In the genomic region with DNA sequence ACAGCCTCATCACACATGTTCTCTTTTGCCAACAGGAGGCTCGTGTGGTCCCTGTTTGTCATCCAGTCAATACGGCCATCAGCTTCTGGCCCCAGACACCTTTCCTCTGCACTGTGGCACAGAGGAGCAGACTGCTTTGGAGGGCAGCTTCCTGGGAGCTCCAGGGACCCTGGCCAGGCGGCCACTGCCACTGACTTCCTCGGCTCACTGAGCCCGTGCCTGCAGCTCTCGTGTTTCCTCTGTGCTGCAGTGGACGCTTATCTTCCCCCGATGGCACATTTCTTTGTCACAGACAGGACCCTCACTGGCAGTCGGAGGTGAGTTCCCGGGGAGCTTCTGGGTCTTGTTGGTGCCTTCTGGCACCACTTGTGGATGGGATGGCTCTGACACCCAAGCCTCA, we compare ENCODE assay signal across 14 cellular contexts.
DNase-seq lines count a peak whose midpoint lies in the region; ATAC-seq, FAIRE-seq and TF ChIP-seq lines count a peak whose summit lies in the region.
"Had no signal": no experiment of that assay in that cellular context is flagged by ENCODE, and none has a peak within 500 bp of the region (broad histone marks: within the 10 kb centered on the region; RNA-seq: fewer than 3 reads in every experiment).

No MANE protein-coding gene starts in this region.

- peak; percentile 19 for DNase-seq in DMS53 (lab: John Stamatoyannopoulos, UW)
- no peak for DNase-seq in DMS53 treated with DMSO at 0.1 percent for 48 hours (lab: John Stamatoyannopoulos, UW; ENCODE audit: unreplicated experiment)
- no peak for DNase-seq in K562 (ENCODE audit: extremely low read depth in 1 of 4, low spot score in 3 of 4)
- no peak for DNase-seq in sciatic nerve (ENCODE audit: low spot score)
- DNase-seq in OCI-M1 (lab: John Stamatoyannopoulos, UW) = no peak
- DNase-seq: MG63, NCI-H226, NCI-H524 treated with DMSO at 0.1 percent for 48 hours, SIG-M5 had no signal

- CTCF ChIA-PET in K562 (lab: Yijun Ruan, JAX; ENCODE audit: low intra/inter-chr PET ratio) = interaction anchor here (0.6 to 1.7 kb wide), 2 partner anchors 14 to 268 kb away, joined by 3 to 6 read pairs; no protein-coding TSS in a partner anchor

- no peak for TF ChIP-seq EP300 in K562 (IDR thresholded peaks at IDR 0.05; ENCODE audit: low read length)
- TF ChIP-seq EP300 in gastroesophageal sphincter (IDR thresholded peaks at IDR 0.05) = no peak

- H3K79me2 ChIP-seq in K562 (ENCODE audit: control insufficient read depth, insufficient read depth, low read length) = no peaks in the 10 kb centered on the region

- intact Hi-C loops in K562 (cut with micrococcal nuclease) (loop anchor here (5.0 kb wide), 2 partner anchors 205 to 1620 kb away; no protein-coding TSS in a partner anchor), sciatic nerve (cut with DNase I) (loop anchor here (5.0 kb wide), 1 partner anchor 225 kb away; no protein-coding TSS in a partner anchor)

- TF ChIP-seq RAD21 in K562 (CRISPR knock-in tag; conservative IDR thresholded peaks at IDR 0.05 in 1 of 2, IDR thresholded peaks at IDR 0.05 in 1 of 2) = no peak

- POLR2A ChIA-PET in K562 (lab: Yijun Ruan, JAX) = interaction anchor here (1.0 to 1.1 kb wide), 3 partner anchors 202 to 267 kb away, joined by 3 read pairs; no protein-coding TSS in a partner anchor

- in situ Hi-C loops in K562 (cut with MboI) = loop anchor here (25.0 kb wide), 2 partner anchors 580 to 1620 kb away; no protein-coding TSS in a partner anchor

- H3K9me3 ChIP-seq in K562 (replicated peaks; ENCODE audit: control insufficient read depth, insufficient read depth, low read depth, low read length) (no peaks in the 10 kb centered on the region), gastroesophageal sphincter (no peaks in the 10 kb centered on the region)
- H3K9me3 ChIP-seq: Caco-2, MG63 had no signal

- TF ChIP-seq POLR2A in K562 (conservative IDR thresholded peaks at IDR 0.05) (no peak), gastroesophageal sphincter (IDR thresholded peaks at IDR 0.05) (no peak)

- H3K36me3 ChIP-seq in K562 (ENCODE audit: control insufficient read depth, insufficient read depth, low read length) (no peaks in the 10 kb centered on the region), gastroesophageal sphincter (peaks cover 0 to 20% of the 10 kb centered on the region in 2 donors)
- H3K36me3 ChIP-seq: MG63 had no signal

- H3K27ac ChIP-seq in K562 (ENCODE audit: extremely low read depth, low read depth, low read length) (no peak overlapping the region), gastroesophageal sphincter (peak overlapping the region; percentile 7 to 65 (median 44))
- H3K27ac ChIP-seq: 22Rv1 had no signal

- H3K4me1 ChIP-seq in K562 (replicated peaks in 1 of 2; ENCODE audit: control insufficient read depth in 2 of 2, insufficient read depth in 2 of 2, low read length in 2 of 2) = no peaks in the 10 kb centered on the region
- H3K4me1 ChIP-seq in gastroesophageal sphincter = peaks cover 0 to 58% (median 11%) of the 10 kb centered on the region in 3 donors
- H3K4me1 ChIP-seq: Caco-2 had no signal

- WGBS in K562 (ENCODE audit: insufficient coverage, low coverage, missing lambda C conversion rate) = under 1% methylated on average over 10 of the region's 10 CpGs
- WGBS in gastroesophageal sphincter (ENCODE audit: low coverage in 1 of 2), 2 donors = 60 to 65% methylated on average over 2 of the region's 10 CpGs

- H2AFZ ChIP-seq in K562 (ENCODE audit: low read depth, low read length) = 0 out of 2 replicates have a peak overlapping the region, but pooled peaks have one; percentile 11

- H4K20me1 ChIP-seq in K562 (replicated peaks; ENCODE audit: control insufficient read depth, insufficient read depth, low read length) = no peaks in the 10 kb centered on the region

- H3K9me1 ChIP-seq in K562 (ENCODE audit: control insufficient read depth, insufficient read depth, low read length) = no peaks in the 10 kb centered on the region

- H3K4me3 ChIP-seq in K562 (no peak overlapping the region), gastroesophageal sphincter (no peak overlapping the region)

- peak overlapping the region in 1 of 2 experiments; percentile 66; a peak in 2 of 4 replicates for H3K9ac ChIP-seq in K562 (ENCODE audit: insufficient read depth in 1 of 2, low read depth in 2 of 2, low read length in 2 of 2)

- H3K4me2 ChIP-seq in K562 (ENCODE audit: insufficient read depth, low read length) = peak overlapping the region; percentile 20; the same call in 1 of the 2 replicates

- ATAC-seq in K562 (no peak), gastroesophageal sphincter (no peak), GM21528 (IDR thresholded peaks at IDR 0.05; ENCODE audit: low FRiP score, unreplicated experiment) (no peak), sciatic nerve (no peak), HG03159 (IDR thresholded peaks at IDR 0.05; ENCODE audit: unreplicated experiment) (no peak)

- no peak for FAIRE-seq in K562 (lab: Jason Lieb, UNC)

- BruUV-seq in K562 (replicated peaks; lab: Mats Ljungman, UMichigan) = no TSS peak

- H3K27me3 ChIP-seq in K562 (ENCODE audit: control insufficient read depth in 2 of 2, insufficient read depth in 2 of 2, low read length in 2 of 2) (peaks cover 0 to 4% of the 10 kb centered on the region in 2 experiments; a peak in 1 of 5 replicates), gastroesophageal sphincter (no peaks in the 10 kb centered on the region)
- H3K27me3 ChIP-seq: MG63 had no signal

- TF ChIP-seq CTCF in K562 (IDR thresholded peaks at IDR 0.05 in 2 of 3, conservative IDR thresholded peaks at IDR 0.05 in 1 of 3; ENCODE audit: insufficient read depth in 2 of 3, low read depth in 1 of 3, low read length in 3 of 3) = no peak
- TF ChIP-seq CTCF in gastroesophageal sphincter (IDR thresholded peaks at IDR 0.05) = no peak

TF ChIP-seq in K562, 482 proteins besides CTCF, POLR2A, EP300 and RAD21:
- TF ChIP-seq MYNN (IDR thresholded peaks at IDR 0.05) = no peak
- TF ChIP-seq MYNN (CRISPR knock-in tag; IDR thresholded peaks at IDR 0.05) = no peak
- 0 out of 2 replicates have a peak, but pooled peaks have one; percentile 23 for TF ChIP-seq STAG1 (CRISPR knock-in tag; IDR thresholded peaks at IDR 0.05; ENCODE audit: borderline replicate concordance)
